8 cellular contexts compared by ENCODE assay signal in genomic region chr9:112334319-112334828, GRCh38. TPM values are rescaled to one million over a fixed set of nuclear protein-coding genes. Genes with fewer than 3 reads are reported as not detected.
DNase-seq lines count a peak whose midpoint lies in the region; ATAC-seq and TF ChIP-seq lines count a peak whose summit lies in the region.

No MANE protein-coding gene starts in this region.

- H3K27ac ChIP-seq in HCT116 (ENCODE audit: low read depth, low read length) (peak overlapping the region; percentile 91), dorsolateral prefrontal cortex (peak overlapping the region in 56 of 59 donors; percentile 16 to 99 (median 90)), tibial artery (peak overlapping the region; percentile 85 to 100)
- H3K27ac ChIP-seq in naive thymus-derived CD4-positive, alpha-beta T cell (ENCODE audit: low read depth, low read length): peak overlapping the region; percentile 95

- intact Hi-C loops in HCT116 (cut with micrococcal nuclease): loop anchor here (5.0 to 10.0 kb wide), 3 partner anchors 162 to 702 kb away; partner anchors contain the start of gene DNAJC25
- intact Hi-C loops in dorsolateral prefrontal cortex (cut with DNase I): loop anchor here (5.0 to 10.0 kb wide), 4 partner anchors 43 to 700 kb away; partner anchors contain the start of genes DNAJC25 (in 1 of the 2) and UGCG (in 1 of the 2)
- intact Hi-C loops in naive thymus-derived CD4-positive, alpha-beta T cell (cut with micrococcal nuclease): loop anchor here (1.0 to 10.0 kb wide), 12 partner anchors 14 to 816 kb away; partner anchors contain the start of genes KIAA1958 (in 1 of the 2), SLC31A2 (in 1 of the 2) and SNX30 (in 1 of the 2)
- intact Hi-C loops in tibial artery (cut with DNase I; ENCODE audit: low total_unique reads): loop anchor here (5.0 to 10.0 kb wide), 2 partner anchors 160 to 437 kb away; partner anchors contain the start of genes SUSD1 and UGCG

- no peak for TF ChIP-seq POLR2A in HCT116 (IDR thresholded peaks at IDR 0.05; ENCODE audit: borderline replicate concordance, extremely low read depth, insufficient read depth, insufficient read length)

- peaks cover 21 to 41% (median 34%) of the 10 kb centered on the region in 7 donors for H3K4me1 Mint-ChIP-seq in naive thymus-derived CD4-positive, alpha-beta T cell

- H3K79me2 ChIP-seq in HCT116 (ENCODE audit: insufficient read depth, low read length): peaks cover 36% of the 10 kb centered on the region

- RAD21 ChIA-PET in HCT116 (lab: Charles Lee; ENCODE audit: low non-redundant PET in 1 of 2, low total read pairs in 2 of 2, uncharacterized antibody in 2 of 2, unreplicated experiment in 2 of 2): interaction anchor here in 1 of 2 experiments (1.0 to 1.4 kb wide), 2 partner anchors 221 to 223 kb away, joined by 5 to 15 read pairs; no protein-coding TSS in a partner anchor

- H3K27me3 ChIP-seq in HCT116 (ENCODE audit: insufficient read depth, low read length) (no peaks in the 10 kb centered on the region), dorsolateral prefrontal cortex (no peaks in the 10 kb centered on the region), tibial artery (no peaks in the 10 kb centered on the region)
- no peaks in the 10 kb centered on the region for H3K27me3 ChIP-seq in naive thymus-derived CD4-positive, alpha-beta T cell (ENCODE audit: control insufficient read depth in 2 of 2, insufficient read depth in 2 of 2, low read length in 2 of 2)

- POLR2A ChIA-PET in HCT116 (lab: Charles Lee): interaction anchor here (1.3 kb wide), 1 partner anchor 19 kb away, joined by 7 read pairs; no protein-coding TSS in a partner anchor
- POLR2A ChIA-PET in naive thymus-derived CD4-positive, alpha-beta T cell (lab: Charles Lee): interaction anchor here (1.0 to 2.4 kb wide), 3 partner anchors 45 to 438 kb away, joined by 5 to 20 read pairs (median 9); partner anchors contain the start of genes HSDL2 and UGCG

- H3K9me3 Mint-ChIP-seq in naive thymus-derived CD4-positive, alpha-beta T cell: peaks cover 0 to 1% (median 0%) of the 10 kb centered on the region in 11 donors

- no peaks in the 10 kb centered on the region for H4K20me1 ChIP-seq in HCT116 (ENCODE audit: insufficient read depth)

- H3K36me3 Mint-ChIP-seq in naive thymus-derived CD4-positive, alpha-beta T cell: peaks cover 0 to 1% (median 0%) of the 10 kb centered on the region in 5 donors

- peak overlapping the region; percentile 60 to 72 for H3K4me3 ChIP-seq in HCT116 (replicated peaks in 1 of 2; ENCODE audit: low read depth in 1 of 2, low read length in 2 of 2)
- H3K4me3 ChIP-seq in dorsolateral prefrontal cortex: peak overlapping the region; percentile 49 to 99 (median 89)
- peak overlapping the region; percentile 88 for H3K4me3 ChIP-seq in naive thymus-derived CD4-positive, alpha-beta T cell (ENCODE audit: low read length)
- H3K4me3 ChIP-seq in tibial artery: peak overlapping the region; percentile 93 to 99

- H3K4me1 ChIP-seq in HCT116 (ENCODE audit: control insufficient read depth in 1 of 2, insufficient read depth in 2 of 2, low read length in 2 of 2) (peaks cover 24 to 48% of the 10 kb centered on the region in 2 experiments), tibial artery (peaks cover 0 to 32% (median 7%) of the 10 kb centered on the region in 4 donors)
- H3K4me1 ChIP-seq in naive thymus-derived CD4-positive, alpha-beta T cell (ENCODE audit: control insufficient read depth in 2 of 2, insufficient read depth in 2 of 2, low read length in 2 of 2): peaks cover 14 to 19% of the 10 kb centered on the region in 2 donors

- H3K9ac ChIP-seq in HCT116 (ENCODE audit: low read length): peak overlapping the region; percentile 84

- TF ChIP-seq RAD21 in HCT116 (IDR thresholded peaks at IDR 0.05; ENCODE audit: low read depth): 0 out of 2 replicates have a peak, but pooled peaks have one; percentile 10

- 0 out of 6 replicates have a peak, but pooled peaks of 1 of the 3 experiments have one; percentile 1 for TF ChIP-seq CTCF in HCT116 (IDR thresholded peaks at IDR 0.05 in 2 of 3, conservative IDR thresholded peaks at IDR 0.05 in 1 of 3; ENCODE audit: borderline replicate concordance in 1 of 3, insufficient read depth in 1 of 3, low read depth in 2 of 3, low read length in 2 of 3)
- TF ChIP-seq CTCF in dorsolateral prefrontal cortex (IDR thresholded peaks at IDR 0.05 in 54 of 56, conservative IDR thresholded peaks at IDR 0.05 in 2 of 56; ENCODE audit: low read depth in 1 of 56, partially characterized antibody in 56 of 56): no peak
- no peak for TF ChIP-seq CTCF in tibial artery (IDR thresholded peaks at IDR 0.05)

- H3K27me3 Mint-ChIP-seq in naive thymus-derived CD4-positive, alpha-beta T cell: no peaks in the 10 kb centered on the region

- ATAC-seq in HCT116 (no peak), HG02588 (IDR thresholded peaks at IDR 0.05; ENCODE audit: unreplicated experiment) (no peak), GM19463 (IDR thresholded peaks at IDR 0.05; ENCODE audit: unreplicated experiment) (no peak)
- ATAC-seq in naive thymus-derived CD4-positive, alpha-beta T cell: peak; percentile 8

- no peaks in the 10 kb centered on the region for H3K9me2 ChIP-seq in HCT116 (ENCODE audit: insufficient read depth)

- H3K4me3 Mint-ChIP-seq in naive thymus-derived CD4-positive, alpha-beta T cell: peak overlapping the region; percentile 82 to 98 (median 93)

- no peaks in the 10 kb centered on the region for H3K36me3 ChIP-seq in HCT116 (ENCODE audit: control insufficient read depth in 1 of 2, insufficient read depth in 2 of 2, low read length in 2 of 2)
- peaks cover 0 to 8% (median 0%) of the 10 kb centered on the region in 3 experiments for H3K36me3 ChIP-seq in naive thymus-derived CD4-positive, alpha-beta T cell (ENCODE audit: control insufficient read depth in 2 of 3, insufficient read depth in 3 of 3, low read length in 3 of 3)
- no peaks in the 10 kb centered on the region for H3K36me3 ChIP-seq in tibial artery

- peak overlapping the region; percentile 99 for H2AFZ ChIP-seq in HCT116 (ENCODE audit: low read depth, low read length, poor library complexity, severe bottlenecking)

- H3K9me3 ChIP-seq in HCT116 (ENCODE audit: control insufficient read depth in 1 of 2, insufficient read depth in 1 of 2, low read depth in 1 of 2, low read length in 2 of 2) (no peaks in the 10 kb centered on the region), tibial artery (no peaks in the 10 kb centered on the region)
- no peaks in the 10 kb centered on the region for H3K9me3 ChIP-seq in naive thymus-derived CD4-positive, alpha-beta T cell (ENCODE audit: control insufficient read depth in 2 of 3, low read length in 3 of 3)

- peak overlapping the region; percentile 88 to 97 (median 90) for H3K27ac Mint-ChIP-seq in naive thymus-derived CD4-positive, alpha-beta T cell

- H3K4me2 ChIP-seq in HCT116 (ENCODE audit: low read length): peak overlapping the region; percentile 90

- CTCF ChIA-PET in HCT116 (lab: Charles Lee): interaction anchor here (0.6 to 1.7 kb wide), 3 partner anchors 46 to 236 kb away, joined by 3 to 10 read pairs (median 4); partner anchors contain the start of gene HSDL2
- CTCF ChIA-PET in naive thymus-derived CD4-positive, alpha-beta T cell (lab: Charles Lee): interaction anchor here (0.5 to 0.6 kb wide), 2 partner anchors 37 to 58 kb away, joined by 3 to 4 read pairs; no protein-coding TSS in a partner anchor

- no TSS peak for BruUV-seq in HCT116 (replicated peaks; lab: Mats Ljungman, UMichigan)

- DNase-seq in AML-193 (lab: John Stamatoyannopoulos, UW): peak; percentile 42 to 75
- no peak for DNase-seq in HCT116 (ENCODE audit: low read depth, low spot score)
- DNase-seq in T-helper 9 cell: peak; percentile 14
- DNase-seq in dorsolateral prefrontal cortex: no peak
- peak in 8 of 9 donors; percentile 31 to 77 (median 68) for DNase-seq in naive thymus-derived CD4-positive, alpha-beta T cell
- no peak for DNase-seq in tibial artery

TF ChIP-seq in HCT116, 20 proteins besides CTCF, POLR2A, EP300 and RAD21 (continues in another document):
- 0 out of 2 replicates have a peak, but pooled peaks have one; percentile 6 for TF ChIP-seq FOSL1 (IDR thresholded peaks at IDR 0.05; ENCODE audit: low read depth)
- TF ChIP-seq ATF3 (IDR thresholded peaks at IDR 0.05): no peak
- TF ChIP-seq POLR2AphosphoS5 (IDR thresholded peaks at IDR 0.05; ENCODE audit: low read depth, low read length): no peak
- no peak for TF ChIP-seq ZNF274 (IDR thresholded peaks at IDR 0.05; ENCODE audit: low read depth, low read length)

RNA-seq across cellular contexts. Expression of gene PTBP3, which starts 1.0 kb away (rescaled TPM):
- 102 TPM for total RNA-seq in HCT116 (2021; ENCODE audit: unreplicated experiment)
- polyA plus RNA-seq in HCT116 (2012): 13.7 and 16.4 TPM in 2 replicates
- 10 to 100 TPM; 17.5 to 75.7 (median 38.8) TPM for total RNA-seq in dorsolateral prefrontal cortex
- 100 to 1,000 TPM in 4 of 5 experiments, 10 to 100 TPM in 1; 99.2 to 148 (median 124) TPM for total RNA-seq in naive thymus-derived CD4-positive, alpha-beta T cell
- 10 to 100 TPM; 28.8 to 39.8 TPM for polyA plus RNA-seq in naive thymus-derived CD4-positive, alpha-beta T cell

RNA-seq across cellular contexts. Expression of gene HSDL2, which starts 45.5 kb away (rescaled TPM):
- total RNA-seq in HCT116 (2021; ENCODE audit: unreplicated experiment) (33.9 TPM), dorsolateral prefrontal cortex (10 to 100 TPM; 20.7 to 71.5 (median 37.1) TPM)
- polyA plus RNA-seq in HCT116 (2012): 13.4 and 16.4 TPM in 2 replicates
- 10 to 100 TPM in 4 of 5 experiments, 1 to 10 TPM in 1; 9.2 to 24.6 (median 15.3) TPM for total RNA-seq in naive thymus-derived CD4-positive, alpha-beta T cell
- polyA plus RNA-seq in naive thymus-derived CD4-positive, alpha-beta T cell: 10 to 100 TPM; 15.6 to 23.1 TPM

Comparison
In these comparisons a context has a peak if more than half of its experiments do, and no peak if none do; other contexts are left out.
1. DNase-seq: peak in AML-193 (2 of 2), T-helper 9 cell (single experiment) and naive thymus-derived CD4-positive, alpha-beta T cell (8 of 9); none in HCT116 (single experiment), dorsolateral prefrontal cortex (0 of 10) and tibial artery (0 of 2).
2. Peak in every context shown above with its lines, with median percentiles within 50 percentile points of each other: H3K27ac ChIP-seq and H3K4me3 ChIP-seq.